Comparison of ENCODE assay signal across 16 cellular contexts in genomic region chr13:52931913-52932312, GRCh38.
"Had no signal": no experiment of that assay in that cellular context is flagged by ENCODE, and none has a peak within 500 bp of the region (broad histone marks: within the 10 kb centered on the region; RNA-seq: fewer than 3 reads in every experiment).

No MANE protein-coding gene starts in this region.

- H3K9me3 ChIP-seq: neutrophil, right lobe of liver, stomach had no signal

- H3K9me3 Mint-ChIP-seq: activated naive CD4-positive, alpha-beta T cell treated with anti-CD3 and anti-CD28 coated beads, Interleukin-2, amount 50 U/mL, for 24 hours; T-helper 2 cell treated with Interferon-gamma antibody and Interleukin-4, amounts not matched to agents 5 μg/mL and 100 μg/mL, for 36 hours had no signal

- DNase-seq: activated CD4-positive, alpha-beta T cell treated with anti-CD3 and anti-CD28 coated beads, Interleukin-2, amount 50 U/mL, for 4 hours; activated gamma-delta T cell; foreskin fibroblast; right lobe of liver; small intestine; stimulated activated CD4-positive, alpha-beta T cell treated with anti-CD3 and anti-CD28 coated beads, Interleukin-4, amount 100 ng/mL, for 1 hour; stomach; trophoblast cell had no signal

- H3K27ac Mint-ChIP-seq: activated naive CD4-positive, alpha-beta T cell treated with anti-CD3 and anti-CD28 coated beads, Interleukin-2, amount 50 U/mL, for 24 hours; T-helper 2 cell treated with Interferon-gamma antibody and Interleukin-4, amounts not matched to agents 5 μg/mL and 100 μg/mL, for 36 hours had no signal

- H3K36me3 Mint-ChIP-seq: activated naive CD4-positive, alpha-beta T cell treated with anti-CD3 and anti-CD28 coated beads, Interleukin-2, amount 50 U/mL, for 24 hours had no signal

- H3K4me1 Mint-ChIP-seq: activated naive CD4-positive, alpha-beta T cell treated with anti-CD3 and anti-CD28 coated beads, Interleukin-2, amount 50 U/mL, for 24 hours had no signal

- H3K36me3 ChIP-seq: cardiac muscle cell, neutrophil, right lobe of liver, stomach had no signal

- H3K4me1 ChIP-seq: parathyroid adenoma, right lobe of liver, stomach had no signal

- H3K27ac ChIP-seq: cardiac muscle cell, epithelial cell of prostate, hepatocyte, neutrophil, parathyroid adenoma, right lobe of liver, stomach had no signal

- H3K4me2 ChIP-seq: hepatocyte had no signal

- H2AFZ ChIP-seq: hepatocyte, parathyroid adenoma had no signal

- H3K27me3 ChIP-seq: cardiac muscle cell, hepatocyte, right lobe of liver had no signal

- H3K9ac ChIP-seq: parathyroid adenoma had no signal

- H3K4me3 ChIP-seq: cardiac muscle cell, hepatocyte, right lobe of liver, stomach had no signal

- ATAC-seq: left lobe of liver, right lobe of liver had no signal

- H3K4me3 Mint-ChIP-seq: activated naive CD4-positive, alpha-beta T cell treated with anti-CD3 and anti-CD28 coated beads, Interleukin-2, amount 50 U/mL, for 24 hours; T-helper 2 cell treated with Interferon-gamma antibody and Interleukin-4, amounts not matched to agents 5 μg/mL and 100 μg/mL, for 36 hours had no signal
